In genomic region chr6:77463308-77463880, GRCh38 we compare ENCODE assay signal across 8 cellular contexts. TPM values are rescaled to one million over a fixed set of nuclear protein-coding genes. Genes with fewer than 3 reads are reported as not detected.
DNase-seq lines count a peak whose midpoint lies in the region; ATAC-seq and TF ChIP-seq lines count a peak whose summit lies in the region.

A gene with protein sequence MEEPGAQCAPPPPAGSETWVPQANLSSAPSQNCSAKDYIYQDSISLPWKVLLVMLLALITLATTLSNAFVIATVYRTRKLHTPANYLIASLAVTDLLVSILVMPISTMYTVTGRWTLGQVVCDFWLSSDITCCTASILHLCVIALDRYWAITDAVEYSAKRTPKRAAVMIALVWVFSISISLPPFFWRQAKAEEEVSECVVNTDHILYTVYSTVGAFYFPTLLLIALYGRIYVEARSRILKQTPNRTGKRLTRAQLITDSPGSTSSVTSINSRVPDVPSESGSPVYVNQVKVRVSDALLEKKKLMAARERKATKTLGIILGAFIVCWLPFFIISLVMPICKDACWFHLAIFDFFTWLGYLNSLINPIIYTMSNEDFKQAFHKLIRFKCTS (minus strand): TSS chr6:77463491. CDS start chr6:77463403, 88 bp downstream.

- peak; percentile 32 for ATAC-seq in SK-N-SH treated with all-trans-retinoic acid at 6 μM for 48 hours

- H3K9me3 Mint-ChIP-seq in Calu3 (ENCODE audit: low read depth, unreplicated experiment) (no peaks in the 10 kb centered on the region), osteocyte (ENCODE audit: unreplicated experiment) (no peaks in the 10 kb centered on the region)
- H3K9me3 Mint-ChIP-seq in activated T-helper 1 cell treated with anti-CD3 and anti-CD28 coated beads, Interleukin-12 subunit alpha, Interleukin-12 subunit beta, Interleukin-2, Interleukin-4 antibody, amounts not matched to agents 30 ng/mL and 10 ng/mL and 1 ng/mL, durations not matched to agents 14 hours and 24 hours and 36 hours = peaks cover 3% of the 10 kb centered on the region

- CTCF ChIA-PET in Calu3 (lab: Charles Lee) = interaction anchor here (1.2 kb wide), 1 partner anchor 157 kb away, joined by 3 read pairs; no protein-coding TSS in a partner anchor

- H3K4me3 ChIP-seq in fibroblast of the aortic adventitia (ENCODE audit: low read depth, low read length) = peak within 1 kb of the TSS; percentile 39

- H3K36me3 Mint-ChIP-seq in Calu3 (ENCODE audit: insufficient read depth, unreplicated experiment) = peaks cover 9% of the 10 kb centered on the region
- H3K36me3 Mint-ChIP-seq in osteocyte (ENCODE audit: unreplicated experiment) = no peaks in the 10 kb centered on the region
- peaks cover 3% of the 10 kb centered on the region for H3K36me3 Mint-ChIP-seq in activated T-helper 1 cell treated with anti-CD3 and anti-CD28 coated beads, Interleukin-12 subunit alpha, Interleukin-12 subunit beta, Interleukin-2, Interleukin-4 antibody, amounts not matched to agents 30 ng/mL and 10 ng/mL and 1 ng/mL, durations not matched to agents 14 hours and 24 hours and 36 hours (ENCODE audit: low read depth)

- DNase-seq in Calu3 = no peak
- no peak for DNase-seq in fibroblast of the aortic adventitia (ENCODE audit: low read depth)
- no peak for DNase-seq in osteocyte (ENCODE audit: extremely low spot score, unreplicated experiment)
- no peak for DNase-seq in activated CD4-positive, alpha-beta T cell treated with anti-CD3 and anti-CD28 coated beads, Interleukin-2, amount 50 U/mL, for 4 hours
- DNase-seq in activated T-helper 1 cell treated with anti-CD3 and anti-CD28 coated beads, Interleukin-12 subunit alpha, Interleukin-12 subunit beta, Interleukin-2, Interleukin-4 antibody, amounts not matched to agents 30 ng/mL and 10 ng/mL and 1 ng/mL, durations not matched to agents 14 hours and 24 hours and 36 hours (ENCODE audit: low spot score) = no peak
- DNase-seq in SHP77 treated with DMSO at 0.1 percent for 48 hours (lab: John Stamatoyannopoulos, UW) = no peak
- no peak for DNase-seq in NCI-H2196 (lab: John Stamatoyannopoulos, UW; ENCODE audit: unreplicated experiment)

- TF ChIP-seq CTCF in Calu3 (IDR thresholded peaks at IDR 0.05; ENCODE audit: unreplicated experiment) (no peak), fibroblast of the aortic adventitia (IDR thresholded peaks at IDR 0.05; ENCODE audit: insufficient read depth, low read length) (no peak), osteocyte (IDR thresholded peaks at IDR 0.05) (no peak)

- H3K27me3 Mint-ChIP-seq in Calu3 (ENCODE audit: unreplicated experiment) (peaks cover 53% of the 10 kb centered on the region), osteocyte (ENCODE audit: unreplicated experiment) (no peaks in the 10 kb centered on the region)
- peaks cover 44% of the 10 kb centered on the region for H3K27me3 Mint-ChIP-seq in activated T-helper 1 cell treated with anti-CD3 and anti-CD28 coated beads, Interleukin-12 subunit alpha, Interleukin-12 subunit beta, Interleukin-2, Interleukin-4 antibody, amounts not matched to agents 30 ng/mL and 10 ng/mL and 1 ng/mL, durations not matched to agents 14 hours and 24 hours and 36 hours (ENCODE audit: insufficient read depth)

- BruUV-seq in Calu3 (replicated peaks; lab: Mats Ljungman, UMichigan) = no TSS peak

- H3K4me1 Mint-ChIP-seq in Calu3 (ENCODE audit: low read depth, unreplicated experiment) = peaks cover 28% of the 10 kb centered on the region
- peaks cover 65% of the 10 kb centered on the region for H3K4me1 Mint-ChIP-seq in osteocyte (ENCODE audit: unreplicated experiment)
- H3K4me1 Mint-ChIP-seq in activated T-helper 1 cell treated with anti-CD3 and anti-CD28 coated beads, Interleukin-12 subunit alpha, Interleukin-12 subunit beta, Interleukin-2, Interleukin-4 antibody, amounts not matched to agents 30 ng/mL and 10 ng/mL and 1 ng/mL, durations not matched to agents 14 hours and 24 hours and 36 hours (ENCODE audit: low read depth) = peaks cover 14% of the 10 kb centered on the region

- intact Hi-C loops in Calu3 (cut with micrococcal nuclease; ENCODE audit: unreplicated experiment) = loop anchor here (10.0 kb wide), 2 partner anchors 161 to 1371 kb away; no protein-coding TSS in a partner anchor
- intact Hi-C loops in activated T-helper 1 cell treated with anti-CD3 and anti-CD28 coated beads, Interleukin-12 subunit alpha, Interleukin-12 subunit beta, Interleukin-2, Interleukin-4 antibody, amounts not matched to agents 30 ng/mL and 10 ng/mL and 1 ng/mL, durations not matched to agents 14 hours and 24 hours and 36 hours (cut with micrococcal nuclease) = no loop called here

- H3K27ac Mint-ChIP-seq in Calu3 (ENCODE audit: unreplicated experiment) (no peak within 1 kb of the TSS), osteocyte (ENCODE audit: unreplicated experiment) (peak within 1 kb of the TSS; percentile 89)
- no peak within 1 kb of the TSS for H3K27ac Mint-ChIP-seq in activated T-helper 1 cell treated with anti-CD3 and anti-CD28 coated beads, Interleukin-12 subunit alpha, Interleukin-12 subunit beta, Interleukin-2, Interleukin-4 antibody, amounts not matched to agents 30 ng/mL and 10 ng/mL and 1 ng/mL, durations not matched to agents 14 hours and 24 hours and 36 hours

- peak within 1 kb of the TSS; percentile 69 for H3K4me3 Mint-ChIP-seq in Calu3 (ENCODE audit: low read depth, unreplicated experiment)
- H3K4me3 Mint-ChIP-seq in osteocyte (ENCODE audit: unreplicated experiment) = peak within 1 kb of the TSS; percentile 88
- H3K4me3 Mint-ChIP-seq in activated T-helper 1 cell treated with anti-CD3 and anti-CD28 coated beads, Interleukin-12 subunit alpha, Interleukin-12 subunit beta, Interleukin-2, Interleukin-4 antibody, amounts not matched to agents 30 ng/mL and 10 ng/mL and 1 ng/mL, durations not matched to agents 14 hours and 24 hours and 36 hours = no peak within 1 kb of the TSS

TF ChIP-seq in SK-N-SH treated with all-trans-retinoic acid at 6 μM for 48 hours, 23 proteins besides CTCF, POLR2A, EP300 and RAD21 (continues in another document):
- TF ChIP-seq ESRRG (CRISPR knock-in tag; IDR thresholded peaks at IDR 0.05) = no peak
- TF ChIP-seq POU6F1 (CRISPR knock-in tag; IDR thresholded peaks at IDR 0.05; ENCODE audit: borderline replicate concordance, low read depth) = no peak
- TF ChIP-seq, protein P1, sequence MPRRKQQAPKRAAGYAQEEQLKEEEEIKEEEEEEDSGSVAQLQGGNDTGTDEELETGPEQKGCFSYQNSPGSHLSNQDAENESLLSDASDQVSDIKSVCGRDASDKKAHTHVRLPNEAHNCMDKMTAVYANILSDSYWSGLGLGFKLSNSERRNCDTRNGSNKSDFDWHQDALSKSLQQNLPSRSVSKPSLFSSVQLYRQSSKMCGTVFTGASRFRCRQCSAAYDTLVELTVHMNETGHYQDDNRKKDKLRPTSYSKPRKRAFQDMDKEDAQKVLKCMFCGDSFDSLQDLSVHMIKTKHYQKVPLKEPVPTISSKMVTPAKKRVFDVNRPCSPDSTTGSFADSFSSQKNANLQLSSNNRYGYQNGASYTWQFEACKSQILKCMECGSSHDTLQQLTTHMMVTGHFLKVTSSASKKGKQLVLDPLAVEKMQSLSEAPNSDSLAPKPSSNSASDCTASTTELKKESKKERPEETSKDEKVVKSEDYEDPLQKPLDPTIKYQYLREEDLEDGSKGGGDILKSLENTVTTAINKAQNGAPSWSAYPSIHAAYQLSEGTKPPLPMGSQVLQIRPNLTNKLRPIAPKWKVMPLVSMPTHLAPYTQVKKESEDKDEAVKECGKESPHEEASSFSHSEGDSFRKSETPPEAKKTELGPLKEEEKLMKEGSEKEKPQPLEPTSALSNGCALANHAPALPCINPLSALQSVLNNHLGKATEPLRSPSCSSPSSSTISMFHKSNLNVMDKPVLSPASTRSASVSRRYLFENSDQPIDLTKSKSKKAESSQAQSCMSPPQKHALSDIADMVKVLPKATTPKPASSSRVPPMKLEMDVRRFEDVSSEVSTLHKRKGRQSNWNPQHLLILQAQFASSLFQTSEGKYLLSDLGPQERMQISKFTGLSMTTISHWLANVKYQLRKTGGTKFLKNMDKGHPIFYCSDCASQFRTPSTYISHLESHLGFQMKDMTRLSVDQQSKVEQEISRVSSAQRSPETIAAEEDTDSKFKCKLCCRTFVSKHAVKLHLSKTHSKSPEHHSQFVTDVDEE (CRISPR knock-in tag; IDR thresholded peaks at IDR 0.05) = no peak
- no peak for TF ChIP-seq GLIS3 (CRISPR knock-in tag; IDR thresholded peaks at IDR 0.05)
- no peak for TF ChIP-seq BACH2 (CRISPR knock-in tag; IDR thresholded peaks at IDR 0.05; ENCODE audit: borderline replicate concordance)
- no peak for TF ChIP-seq ZFP30 (CRISPR knock-in tag; IDR thresholded peaks at IDR 0.05)
- TF ChIP-seq ARNTL (CRISPR knock-in tag; IDR thresholded peaks at IDR 0.05; ENCODE audit: borderline replicate concordance, low read depth) = no peak
- TF ChIP-seq ISL1 (CRISPR knock-in tag; IDR thresholded peaks at IDR 0.05) = no peak
- no peak for TF ChIP-seq TCF4 (CRISPR knock-in tag; IDR thresholded peaks at IDR 0.05; ENCODE audit: borderline replicate concordance)
- TF ChIP-seq ZC3H10 (CRISPR knock-in tag; IDR thresholded peaks at IDR 0.05) = no peak
- TF ChIP-seq CSDC2 (CRISPR knock-in tag; IDR thresholded peaks at IDR 0.05) = no peak

RNA-seq across cellular contexts. Expression of the gene that starts here (rescaled TPM):
- 0.17 TPM in 1 of 2 replicates, not detected in the other for total RNA-seq in Calu3 (2022)
- total RNA-seq in fibroblast of the aortic adventitia (ENCODE audit: low replicate concordance) = under 0.01 and 0.25 TPM in 2 replicates
- total RNA-seq in osteocyte = 11.4 and 13.3 TPM in 2 replicates
- total RNA-seq in activated T-helper 1 cell treated with anti-CD3 and anti-CD28 coated beads, Interleukin-12 subunit alpha, Interleukin-12 subunit beta, Interleukin-2, Interleukin-4 antibody, amounts not matched to agents 30 ng/mL and 10 ng/mL and 1 ng/mL, durations not matched to agents 14 hours and 24 hours and 36 hours = not detected in 2 replicates
